In genomic region chr6:142946924-142947701, GRCh38 we compare ENCODE assay signal across 8 cellular contexts. TPM values are rescaled to one million over a fixed set of nuclear protein-coding genes. Genes with fewer than 3 reads are reported as not detected.
DNase-seq lines count a peak whose midpoint lies in the region; ATAC-seq and TF ChIP-seq lines count a peak whose summit lies in the region.

No MANE protein-coding gene starts in this region.

- H3K27me3 ChIP-seq in foreskin keratinocyte (no peaks in the 10 kb centered on the region), neuron (ENCODE audit: insufficient read depth, low read length) (peaks cover 15% of the 10 kb centered on the region)

- no peaks in the 10 kb centered on the region for H3K9me3 ChIP-seq in neuron (ENCODE audit: low read length)

- no peak for TF ChIP-seq CTCF in RWPE1 (conservative IDR thresholded peaks at IDR 0.05; ENCODE audit: low read depth)
- TF ChIP-seq CTCF in foreskin keratinocyte (conservative IDR thresholded peaks at IDR 0.05) = no peak

- H3K36me3 ChIP-seq in neuron (ENCODE audit: insufficient read depth, low read length) = no peaks in the 10 kb centered on the region

- in situ Hi-C loops in ACHN (cut with HindIII; ENCODE audit: low pct_ligation_motif_present, low pct_unique_long_range_greater_than_20kb, low sequenced_read_pairs) = no loop called here

- POLR2A ChIA-PET in RWPE1 (lab: Yijun Ruan, JAX; ENCODE audit: low non-redundant PET) = no interaction called here

- peak; percentile 48 for ATAC-seq in GM18870 (IDR thresholded peaks at IDR 0.05; ENCODE audit: unreplicated experiment)
- peak; percentile 49 for ATAC-seq in HG03095 (IDR thresholded peaks at IDR 0.05; ENCODE audit: unreplicated experiment)
- ATAC-seq in foreskin keratinocyte = peak; percentile 14

- peak overlapping the region; percentile 63 for H3K4me3 ChIP-seq in neuron (ENCODE audit: low read length)

- peak overlapping the region; percentile 96 for H2AFZ ChIP-seq in neuron (ENCODE audit: low read depth, low read length)

- peak overlapping the region; percentile 97 for H3K27ac ChIP-seq in RWPE1
- H3K27ac ChIP-seq in foreskin keratinocyte = peak overlapping the region; percentile 92

- H3K4me1 ChIP-seq in foreskin keratinocyte (peaks cover 14% of the 10 kb centered on the region), neuron (ENCODE audit: insufficient read depth, low read length) (peaks cover 13% of the 10 kb centered on the region)

- DNase-seq in ACHN (peak; percentile 76), RWPE1 (ENCODE audit: low spot score) (peak; percentile 91), activated gamma-delta T cell (lab: John Stamatoyannopoulos, UW) (peak; percentile 83), foreskin keratinocyte (peak; percentile 46 to 50), superior temporal gyrus (ENCODE audit: extremely low spot score) (peak; percentile 69)

- CTCF ChIA-PET in RWPE1 (lab: Yijun Ruan, JAX) = interaction anchor here (0.6 to 1.0 kb wide), 4 partner anchors 47 to 214 kb away, joined by 3 read pairs; no protein-coding TSS in a partner anchor

RNA-seq across cellular contexts. Expression of gene HIVEP2, which starts 2.1 kb away (rescaled TPM):
- 19.5 and 19.8 TPM in 2 replicates for total RNA-seq in foreskin keratinocyte
- polyA plus RNA-seq in foreskin keratinocyte = 2.1 and 2.5 TPM in 2 replicates

Comparison
In these comparisons a context has a peak if more than half of its experiments do, and no peak if none do; other contexts are left out.
1. Peak in every context shown above with its lines: DNase-seq, ATAC-seq, H3K4me3 ChIP-seq and H3K27ac ChIP-seq.